In the genomic region with DNA sequence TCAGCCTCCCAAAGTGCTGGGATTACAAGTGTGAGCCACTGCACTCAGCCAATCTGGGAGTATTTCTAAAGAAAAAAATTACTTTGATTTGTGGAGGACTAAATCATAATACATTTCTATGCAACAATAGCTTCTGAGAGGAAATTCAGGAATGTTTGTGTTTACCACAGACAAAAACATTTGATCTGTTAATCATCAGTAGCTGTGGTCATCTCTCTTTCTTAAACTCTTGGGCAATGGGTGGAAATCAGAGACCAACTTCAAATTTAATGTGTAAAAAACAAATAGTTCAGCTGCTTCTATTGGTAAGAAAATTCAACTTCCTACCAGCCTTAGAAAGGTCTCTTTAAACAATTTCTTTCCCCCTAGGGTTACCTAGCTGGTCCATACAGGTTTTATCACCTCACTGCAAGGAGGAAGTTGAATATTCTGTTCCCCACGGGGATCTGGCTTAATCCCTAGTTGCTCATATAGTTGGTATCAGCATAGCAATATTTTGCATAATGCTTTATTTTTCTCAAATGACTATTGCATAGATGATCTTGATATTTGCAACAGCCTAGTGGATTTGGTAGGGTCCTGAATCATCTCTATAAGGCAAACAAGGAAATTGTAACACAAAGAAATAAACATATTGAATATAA, we compare ENCODE assay signal across 17 cellular contexts. TPM values are rescaled to one million over a fixed set of nuclear protein-coding genes. Genes with fewer than 3 reads are reported as not detected.
DNase-seq lines count a peak whose midpoint lies in the region; ATAC-seq, FAIRE-seq and TF ChIP-seq lines count a peak whose summit lies in the region.
"Had no signal": no experiment of that assay in that cellular context is flagged by ENCODE, and none has a peak within 500 bp of the region (broad histone marks: within the 10 kb centered on the region; RNA-seq: fewer than 3 reads in every experiment).

No MANE protein-coding gene starts in this region.

- WGBS in hepatocyte (ENCODE audit: low lambda C conversion rate, missing lambda C conversion rate): 53% methylated on average over 1 of the region's 1 CpG

- no peaks in the 10 kb centered on the region for H3K79me2 ChIP-seq in hepatocyte

- DNase-seq in AG10803 (ENCODE audit: low read depth) (peak; percentile 85), HL-60 (ENCODE audit: low read depth in 1 of 2, low spot score in 1 of 2) (peak in 1 of 2 experiments; percentile 39), cardiac fibroblast (ENCODE audit: low read depth in 2 of 2) (peak; percentile 44 to 89), hepatocyte (ENCODE audit: low spot score) (no peak), D721Med (ENCODE audit: insufficient read length, low spot score) (no peak)
- DNase-seq in stimulated activated CD4-positive, alpha-beta T cell treated with anti-CD3 and anti-CD28 coated beads, Interleukin-15, amount 100 ng/mL, for 24 hours: no peak
- DNase-seq: activated CD4-positive, CD25-positive, alpha-beta regulatory T cell treated with anti-CD3 and anti-CD28 coated beads, Interleukin-2, amount 50 U/mL, for 72 hours; activated effector memory CD4-positive, alpha-beta T cell treated with anti-CD3 and anti-CD28 coated beads, Interleukin-2, amount 50 U/mL, for 16 hours; colonic mucosa; erythroblast; hippocampal formation; NCI-H1092; NCI-H2107; uterus had no signal

- H3K27me3 ChIP-seq in HL-60 (ENCODE audit: insufficient read depth, poor library complexity, severe bottlenecking) (no peaks in the 10 kb centered on the region), hepatocyte (no peaks in the 10 kb centered on the region)
- H3K27me3 ChIP-seq: colonic mucosa, right atrium auricular region, uterus had no signal

- H3K4me3 ChIP-seq in AG10803 (ENCODE audit: low read length) (no peak overlapping the region), HL-60 (replicated peaks; ENCODE audit: insufficient read depth, low read length) (no peak overlapping the region), cardiac fibroblast (replicated peaks in 1 of 2; ENCODE audit: low read depth in 2 of 2, low read length in 2 of 2) (no peak overlapping the region), hepatocyte (no peak overlapping the region)
- H3K4me3 ChIP-seq: colonic mucosa, right atrium auricular region, uterus had no signal

- no peak overlapping the region for H2AFZ ChIP-seq in hepatocyte

- H3K27ac ChIP-seq in HL-60 (replicated peaks): peak overlapping the region; percentile 69
- peak overlapping the region; percentile 82 for H3K27ac ChIP-seq in hepatocyte
- H3K27ac ChIP-seq: colonic mucosa, right atrium auricular region, uterus had no signal

- no peaks in the 10 kb centered on the region for H3K36me3 ChIP-seq in hepatocyte (replicated peaks; ENCODE audit: insufficient read depth, low read depth)
- H3K36me3 ChIP-seq: colonic mucosa, right atrium auricular region, uterus had no signal

- H3K9me2 ChIP-seq in hepatocyte (replicated peaks; ENCODE audit: insufficient read depth): no peaks in the 10 kb centered on the region

- H4K20me1 ChIP-seq in hepatocyte (ENCODE audit: insufficient read depth, poor library complexity, severe bottlenecking): no peaks in the 10 kb centered on the region

- no peak for TF ChIP-seq CTCF in AG10803 (conservative IDR thresholded peaks at IDR 0.05; ENCODE audit: low read length)
- TF ChIP-seq CTCF in HL-60 (IDR thresholded peaks at IDR 0.05; ENCODE audit: insufficient read depth, low read length): no peak
- TF ChIP-seq CTCF in cardiac fibroblast (IDR thresholded peaks at IDR 0.05; ENCODE audit: low read depth, low read length): no peak
- TF ChIP-seq CTCF in hepatocyte (IDR thresholded peaks at IDR 0.05; ENCODE audit: poor library complexity): no peak
- no peak for TF ChIP-seq CTCF in D721Med (IDR thresholded peaks at IDR 0.05; ENCODE audit: insufficient read depth, missing control alignments)

- ATAC-seq in HG02759 (IDR thresholded peaks at IDR 0.05; ENCODE audit: unreplicated experiment) (no peak), GM19455 (IDR thresholded peaks at IDR 0.05; ENCODE audit: unreplicated experiment) (no peak)

- no peak overlapping the region for H3K4me2 ChIP-seq in hepatocyte

- FAIRE-seq in D721Med (lab: Jason Lieb, UNC): no peak

- no peaks in the 10 kb centered on the region for H3K9me3 ChIP-seq in hepatocyte (ENCODE audit: low read depth)
- H3K9me3 ChIP-seq: colonic mucosa, right atrium auricular region, uterus had no signal

- H3K4me1 ChIP-seq in hepatocyte (ENCODE audit: insufficient read depth): peaks cover 7% of the 10 kb centered on the region
- H3K4me1 ChIP-seq: colonic mucosa, right atrium auricular region, uterus had no signal

RNA-seq across cellular contexts. Expression of a gene that starts 20.3 kb away (rescaled TPM):
- 81.8 and 91.4 TPM in 2 replicates for total RNA-seq in hepatocyte
- polyA plus RNA-seq in hepatocyte: 51.0 and 58.8 TPM in 2 replicates

Comparison
In these comparisons a context has a peak if more than half of its experiments do, and no peak if none do; other contexts are left out.
1. DNase-seq: peak in AG10803 (single experiment) and cardiac fibroblast (2 of 2); none in hepatocyte (single experiment), D721Med (single experiment) and stimulated activated CD4-positive, alpha-beta T cell treated with anti-CD3 and anti-CD28 coated beads, Interleukin-15, amount 100 ng/mL, for 24 hours (single experiment).